1 cellular context compared by ENCODE assay signal in genomic region chr1:14804626-14805025, GRCh38.
TF ChIP-seq lines count a peak whose summit lies in the region.

No MANE protein-coding gene starts in this region.

TF ChIP-seq in GM23338, 12 proteins besides CTCF, POLR2A, EP300 and RAD21 (continued from another document):
- TF ChIP-seq REST (IDR thresholded peaks at IDR 0.05; ENCODE audit: unreplicated experiment) = no peak
- TF ChIP-seq EZH2phosphoT487 (IDR thresholded peaks at IDR 0.05; ENCODE audit: unreplicated experiment) = no peak
